ENCODE assay signal across 8 cellular contexts in the genomic region with DNA sequence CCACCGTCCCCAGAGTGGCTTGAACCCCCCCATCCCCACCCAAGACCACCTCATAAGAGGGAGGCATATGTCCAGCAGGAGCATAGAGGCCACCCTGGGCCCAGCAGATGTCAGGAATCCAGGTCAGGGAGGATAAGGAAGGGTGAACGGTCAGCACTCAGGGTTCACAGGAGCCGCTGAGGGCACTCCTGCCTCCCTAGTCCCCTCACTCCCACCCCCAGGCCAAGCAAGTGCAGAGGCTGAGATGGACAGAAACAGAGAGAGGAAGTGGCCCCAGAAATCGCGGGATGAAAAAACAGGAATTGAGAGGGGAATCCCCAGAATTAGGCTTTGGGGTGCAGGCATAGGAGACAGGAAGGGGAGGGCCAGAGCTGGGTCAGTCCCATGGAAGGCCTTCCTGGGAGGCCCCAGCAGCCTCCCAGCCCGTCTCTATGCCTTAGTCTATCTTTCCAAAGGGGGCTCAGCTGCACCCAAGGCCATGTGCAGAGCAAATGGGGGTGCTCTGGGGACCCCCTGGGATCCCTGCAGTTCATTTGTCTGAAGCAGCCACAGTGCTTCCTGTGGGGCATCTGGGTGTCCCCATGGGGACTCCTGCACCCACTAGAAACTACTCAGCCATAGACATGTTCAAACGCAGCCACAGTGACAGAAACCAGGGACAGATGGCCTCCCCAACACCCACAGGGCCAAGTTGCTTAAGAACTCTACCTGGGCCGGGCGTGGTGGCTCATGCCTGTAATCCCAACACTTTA. TPM values are rescaled to one million over a fixed set of nuclear protein-coding genes. Genes with fewer than 3 reads are reported as not detected.
A peak's percentile ranks its signal among the peaks of the same experiment; 100 is the strongest.
DNase-seq lines count a peak whose midpoint lies in the region; ATAC-seq and TF ChIP-seq lines count a peak whose summit lies in the region.

No MANE protein-coding gene starts in this region.

- TF ChIP-seq CTCF in colonic mucosa (IDR thresholded peaks at IDR 0.05) (no peak), neutrophil (IDR thresholded peaks at IDR 0.05) (no peak)

- H3K9me3 ChIP-seq in Karpas-422 (ENCODE audit: low read length): peaks cover 3% of the 10 kb centered on the region; the same call in 1 of the 2 replicates
- H3K9me3 ChIP-seq in colonic mucosa: no peaks in the 10 kb centered on the region
- H3K9me3 ChIP-seq in neutrophil: no peaks in the 10 kb centered on the region

- H3K79me2 ChIP-seq in Karpas-422 (ENCODE audit: low read length): no peaks in the 10 kb centered on the region

- peak overlapping the region; percentile 86 for H3K4me2 ChIP-seq in Karpas-422 (ENCODE audit: low read depth, low read length, poor library complexity, severe bottlenecking)

- H3K4me1 ChIP-seq in Karpas-422 (ENCODE audit: low read length) (peaks cover 66% of the 10 kb centered on the region), colonic mucosa (no peaks in the 10 kb centered on the region), neutrophil (ENCODE audit: control insufficient read depth in 1 of 2, insufficient read depth in 1 of 2, low read depth in 1 of 2, low read length in 1 of 2) (peaks cover 26 to 34% of the 10 kb centered on the region in 2 experiments)

- no peaks in the 10 kb centered on the region; the same call in 1 of the 2 replicates for H3K27me3 ChIP-seq in Karpas-422 (ENCODE audit: low read length)
- H3K27me3 ChIP-seq in colonic mucosa: peaks cover 20% of the 10 kb centered on the region
- peaks cover 35% of the 10 kb centered on the region for H3K27me3 ChIP-seq in neutrophil

- peak overlapping the region; percentile 56 for H3K27ac ChIP-seq in Karpas-422 (ENCODE audit: low read length)
- peak overlapping the region; percentile 70 for H3K27ac ChIP-seq in colonic mucosa
- peak overlapping the region; percentile 65 for H3K27ac ChIP-seq in neutrophil

- intact Hi-C loops in colonic mucosa (cut with DNase I): loop anchor here (5.0 kb wide), 2 partner anchors 121 to 261 kb away; no protein-coding TSS in a partner anchor

- H3K36me3 ChIP-seq in Karpas-422 (ENCODE audit: insufficient read depth, low read length) (no peaks in the 10 kb centered on the region), colonic mucosa (no peaks in the 10 kb centered on the region), neutrophil (peaks cover 34% of the 10 kb centered on the region)

- peak overlapping the region; percentile 72 for H3K9ac ChIP-seq in Karpas-422 (ENCODE audit: low read length)
- H3K9ac ChIP-seq in colonic mucosa (ENCODE audit: low read depth in 2 of 2, low read length in 2 of 2): peak overlapping the region in 1 of 2 donors; percentile 19

- no peak overlapping the region for H2AFZ ChIP-seq in Karpas-422 (ENCODE audit: low read length)

- peaks cover 32% of the 10 kb centered on the region; the same call in 1 of the 2 replicates for H4K20me1 ChIP-seq in Karpas-422 (ENCODE audit: insufficient read depth, low read depth, low read length)

- H3K9me2 ChIP-seq in Karpas-422 (replicated peaks; ENCODE audit: insufficient read depth, low read length): no peaks in the 10 kb centered on the region

- peak; percentile 45 for ATAC-seq in GM19467 (IDR thresholded peaks at IDR 0.05; ENCODE audit: unreplicated experiment)

- peak overlapping the region; percentile 65 for H3K4me3 ChIP-seq in Karpas-422 (ENCODE audit: low read length)
- H3K4me3 ChIP-seq in colonic mucosa: peak overlapping the region; percentile 69
- peak overlapping the region; percentile 66 to 89 for H3K4me3 ChIP-seq in neutrophil (ENCODE audit: low read depth in 1 of 2, low read length in 1 of 2)

- peak; percentile 22 for DNase-seq in ELR (ENCODE audit: low read depth)
- peak; percentile 87 for DNase-seq in Karpas-422
- no peak for DNase-seq in colonic mucosa
- no peak for DNase-seq in activated CD4-positive, CD25-positive, alpha-beta regulatory T cell (lab: John Stamatoyannopoulos, UW)
- no peak for DNase-seq in NCI-H1694 treated with DMSO at 0.1 percent for 48 hours (lab: John Stamatoyannopoulos, UW)
- no peak for DNase-seq in NCI-H2029 treated with DMSO at 0.1 percent for 48 hours (lab: John Stamatoyannopoulos, UW)

RNA-seq across cellular contexts. Expression of a gene that starts 1.7 kb away (rescaled TPM):
- total RNA-seq in Karpas-422 (2014; rRNA removed; shearing (Covaris generic); ENCODE audit: low replicate concordance): 19.7 and 21.1 TPM in 2 replicates
- total RNA-seq in colonic mucosa: 1 to 10 TPM; 4.0 to 7.9 TPM

RNA-seq across cellular contexts. Expression of a gene that starts 26.9 kb away (rescaled TPM):
- total RNA-seq in Karpas-422 (2014; rRNA removed; shearing (Covaris generic); ENCODE audit: low replicate concordance): not detected in 2 replicates
- not detected for total RNA-seq in colonic mucosa

RNA-seq across cellular contexts. Expression of a gene that starts 39.9 kb away (rescaled TPM):
- total RNA-seq in Karpas-422 (2014; rRNA removed; shearing (Covaris generic); ENCODE audit: low replicate concordance): 0.61 and 5.8 TPM in 2 replicates
- 1 to 10 TPM; 5.1 to 9.4 TPM for total RNA-seq in colonic mucosa

RNA-seq across cellular contexts. Expression of a gene that starts 53.8 kb away (rescaled TPM):
- total RNA-seq in Karpas-422 (2014; rRNA removed; shearing (Covaris generic); ENCODE audit: low replicate concordance): 61.3 and 76.0 TPM in 2 replicates
- 10 to 100 TPM; 41.5 to 58.4 TPM for total RNA-seq in colonic mucosa

RNA-seq across cellular contexts. Expression of a gene that starts 56.3 kb away (rescaled TPM):
- 6.9 and 8.6 TPM in 2 replicates for total RNA-seq in Karpas-422 (2014; rRNA removed; shearing (Covaris generic); ENCODE audit: low replicate concordance)
- 10 to 100 TPM; 11.9 to 17.0 TPM for total RNA-seq in colonic mucosa

Comparison
In these comparisons a context has a peak if more than half of its experiments do, and no peak if none do; other contexts are left out.
1. DNase-seq: peak in ELR (single experiment) and Karpas-422 (single experiment); none in colonic mucosa (single experiment), activated CD4-positive, CD25-positive, alpha-beta regulatory T cell (0 of 4), NCI-H1694 treated with DMSO at 0.1 percent for 48 hours (single experiment) and NCI-H2029 treated with DMSO at 0.1 percent for 48 hours (single experiment).
2. Peak in every context shown above with its lines, with median percentiles within 50 percentile points of each other: H3K27ac ChIP-seq and H3K4me3 ChIP-seq.